In genomic region chr4:55397024-55397520, GRCh38 we compare ENCODE assay signal across 1 cellular context.
TF ChIP-seq lines count a peak whose summit lies in the region.

No MANE protein-coding gene starts in this region.

TF ChIP-seq in A549, 52 proteins besides CTCF, POLR2A, EP300 and RAD21 (continued from another document):
- TF ChIP-seq ZNF302 (CRISPR knock-in tag; IDR thresholded peaks at IDR 0.05) (no peak), JUNB (IDR thresholded peaks at IDR 0.05) (no peak), GATA3 (IDR thresholded peaks at IDR 0.05; ENCODE audit: borderline replicate concordance) (no peak), USF2 (IDR thresholded peaks at IDR 0.05) (no peak), EHF (CRISPR knock-in tag; IDR thresholded peaks at IDR 0.05) (no peak), RARB (CRISPR knock-in tag; IDR thresholded peaks at IDR 0.05) (no peak), NR3C1 (IDR thresholded peaks at IDR 0.05) (no peak), HOXB13 (CRISPR knock-in tag; IDR thresholded peaks at IDR 0.05; ENCODE audit: low read depth) (no peak), HOXA7 (CRISPR knock-in tag; IDR thresholded peaks at IDR 0.05) (no peak), HOXB5 (CRISPR knock-in tag; IDR thresholded peaks at IDR 0.05) (no peak), FOXS1 (CRISPR knock-in tag; IDR thresholded peaks at IDR 0.05) (no peak), HEYL (CRISPR knock-in tag; IDR thresholded peaks at IDR 0.05) (no peak), NPAS2 (CRISPR knock-in tag; IDR thresholded peaks at IDR 0.05; ENCODE audit: borderline replicate concordance) (no peak)
- TF ChIP-seq, protein P1, sequence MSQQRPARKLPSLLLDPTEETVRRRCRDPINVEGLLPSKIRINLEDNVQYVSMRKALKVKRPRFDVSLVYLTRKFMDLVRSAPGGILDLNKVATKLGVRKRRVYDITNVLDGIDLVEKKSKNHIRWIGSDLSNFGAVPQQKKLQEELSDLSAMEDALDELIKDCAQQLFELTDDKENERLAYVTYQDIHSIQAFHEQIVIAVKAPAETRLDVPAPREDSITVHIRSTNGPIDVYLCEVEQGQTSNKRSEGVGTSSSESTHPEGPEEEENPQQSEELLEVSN (IDR thresholded peaks at IDR 0.05; ENCODE audit: borderline replicate concordance, low read depth) = no peak
- TF ChIP-seq, protein P2, sequence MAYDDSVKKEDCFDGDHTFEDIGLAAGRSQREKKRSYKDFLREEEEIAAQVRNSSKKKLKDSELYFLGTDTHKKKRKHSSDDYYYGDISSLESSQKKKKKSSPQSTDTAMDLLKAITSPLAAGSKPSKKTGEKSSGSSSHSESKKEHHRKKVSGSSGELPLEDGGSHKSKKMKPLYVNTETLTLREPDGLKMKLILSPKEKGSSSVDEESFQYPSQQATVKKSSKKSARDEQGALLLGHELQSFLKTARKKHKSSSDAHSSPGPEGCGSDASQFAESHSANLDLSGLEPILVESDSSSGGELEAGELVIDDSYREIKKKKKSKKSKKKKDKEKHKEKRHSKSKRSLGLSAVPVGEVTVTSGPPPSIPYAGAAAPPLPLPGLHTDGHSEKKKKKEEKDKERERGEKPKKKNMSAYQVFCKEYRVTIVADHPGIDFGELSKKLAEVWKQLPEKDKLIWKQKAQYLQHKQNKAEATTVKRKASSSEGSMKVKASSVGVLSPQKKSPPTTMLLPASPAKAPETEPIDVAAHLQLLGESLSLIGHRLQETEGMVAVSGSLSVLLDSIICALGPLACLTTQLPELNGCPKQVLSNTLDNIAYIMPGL (CRISPR knock-in tag; IDR thresholded peaks at IDR 0.05; ENCODE audit: borderline replicate concordance) = no peak
